In the genomic region with DNA sequence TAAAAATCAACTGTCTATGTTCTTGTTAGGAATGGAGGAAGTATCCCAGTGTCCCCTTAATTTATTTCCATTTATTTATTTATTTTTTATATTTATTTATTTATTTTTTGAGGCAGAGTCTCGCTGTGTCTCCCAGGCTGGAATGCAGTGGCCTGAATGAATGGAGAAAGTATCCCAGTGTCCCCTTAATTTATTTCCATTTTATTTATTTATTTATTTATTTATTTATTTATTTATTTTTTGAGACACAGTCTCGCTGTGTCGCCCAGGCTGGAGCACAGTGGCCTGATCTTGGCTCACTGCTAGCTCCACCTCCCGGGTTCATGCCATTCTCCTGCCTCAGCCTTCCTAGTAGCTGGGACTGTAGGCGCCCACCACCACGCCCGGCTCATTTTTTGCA, we compare ENCODE assay signal across 35 cellular contexts. TPM values are rescaled to one million over a fixed set of nuclear protein-coding genes. Genes with fewer than 3 reads are reported as not detected.
DNase-seq lines count a peak whose midpoint lies in the region; ATAC-seq, FAIRE-seq and TF ChIP-seq lines count a peak whose summit lies in the region.
"Had no signal": no experiment of that assay in that cellular context is flagged by ENCODE, and none has a peak within 500 bp of the region (broad histone marks: within the 10 kb centered on the region; RNA-seq: fewer than 3 reads in every experiment).

No MANE protein-coding gene starts in this region.

- WGBS in A549 (ENCODE audit: missing lambda C conversion rate) = 93% methylated on average over 7 of the region's 7 CpGs
- WGBS in body of pancreas, 2 donors = 95 to 96% methylated on average over 7 of the region's 7 CpGs

- no peaks in the 10 kb centered on the region for H3K27me3 ChIP-seq in body of pancreas
- H3K27me3 ChIP-seq: BE2C; BLaER1; BLaER1 treated with 17β-estradiol and CSF1 and Interleukin-3, amounts not matched to agents 10 nM and 100 nM had no signal

- H3K36me3 ChIP-seq in HEK293 (ENCODE audit: control insufficient read depth in 2 of 2, insufficient read depth in 1 of 2, low read length in 2 of 2) (peaks cover 27 to 61% of the 10 kb centered on the region in 2 experiments), body of pancreas (replicated peaks in 1 of 2; ENCODE audit: insufficient read depth in 1 of 2, low read depth in 2 of 2) (peaks cover 0 to 2% of the 10 kb centered on the region in 2 donors)
- H3K36me3 ChIP-seq: BE2C had no signal

- CTCF ChIA-PET in A549 (lab: Yijun Ruan, JAX) (no interaction called here), HEK293 (lab: Yijun Ruan, JAX) (interaction anchor here (0.7 to 2.5 kb wide), 2 partner anchors 46 to 467 kb away, joined by 3 to 8 read pairs; no protein-coding TSS in a partner anchor), WTC11 (lab: Charles Lee) (no interaction called here)

- TF ChIP-seq CTCF in A549 (IDR thresholded peaks at IDR 0.05) (no peak), HEK293 (tag by site-specific recombination; IDR thresholded peaks at IDR 0.05) (no peak), WTC11 (IDR thresholded peaks at IDR 0.05) (no peak), body of pancreas (IDR thresholded peaks at IDR 0.05) (no peak)

- H3K27ac ChIP-seq in A549 = no peak overlapping the region
- no peak overlapping the region for H3K27ac ChIP-seq in HEK293 (ENCODE audit: extremely low read depth, low read depth, low read length)
- no peak overlapping the region for H3K27ac ChIP-seq in body of pancreas
- H3K27ac ChIP-seq: 22Rv1; BLaER1; BLaER1 treated with 17β-estradiol and CSF1 and Interleukin-3, amounts not matched to agents 10 nM and 100 nM; C4-2B had no signal

- H3K27me3 Mint-ChIP-seq in WTC11 (ENCODE audit: low read depth) = no peaks in the 10 kb centered on the region
- H3K27me3 Mint-ChIP-seq: B cell; CD4-positive, alpha-beta memory T cell; CD4-positive, alpha-beta T cell; CD4-positive, CD25-positive, alpha-beta regulatory T cell; CD8-positive, alpha-beta memory T cell had no signal

- H3K4me1 Mint-ChIP-seq in WTC11 = no peaks in the 10 kb centered on the region
- H3K4me1 Mint-ChIP-seq: B cell; CD14-positive monocyte; CD8-positive, alpha-beta memory T cell had no signal

- no peak overlapping the region for H3K4me3 Mint-ChIP-seq in WTC11
- H3K4me3 Mint-ChIP-seq: B cell; CD14-positive monocyte; CD4-positive, alpha-beta memory T cell; CD4-positive, alpha-beta T cell; CD4-positive, CD25-positive, alpha-beta regulatory T cell; CD8-positive, alpha-beta memory T cell; CD8-positive, alpha-beta T cell had no signal

- H3K9me3 ChIP-seq in A549 = no peaks in the 10 kb centered on the region
- no peaks in the 10 kb centered on the region for H3K9me3 ChIP-seq in HEK293 (ENCODE audit: control insufficient read depth, insufficient read depth, low read depth, low read length)
- no peaks in the 10 kb centered on the region for H3K9me3 ChIP-seq in body of pancreas
- H3K9me3 ChIP-seq: BE2C; BLaER1; BLaER1 treated with 17β-estradiol and CSF1 and Interleukin-3, amounts not matched to agents 10 nM and 100 nM; Caco-2 had no signal

- no peak for ATAC-seq in A549
- no peak for ATAC-seq in WTC11
- no peak for ATAC-seq in HG02763 (IDR thresholded peaks at IDR 0.05; ENCODE audit: unreplicated experiment)
- ATAC-seq in body of pancreas = no peak
- no peak for ATAC-seq in GM18517 (IDR thresholded peaks at IDR 0.05; ENCODE audit: unreplicated experiment)
- ATAC-seq: CD8-positive, alpha-beta T cell had no signal

- no peak for DNase-seq in A549 (ENCODE audit: low read depth in 1 of 2, low spot score in 1 of 2)
- DNase-seq in WTC11 (ENCODE audit: low spot score) = no peak
- no peak for DNase-seq in body of pancreas
- DNase-seq in NCI-H2227 treated with DMSO at 0.1 percent for 48 hours (lab: John Stamatoyannopoulos, UW) = no peak
- DNase-seq: 8988T; ACHN; AML-193; BE2C; C1 segment of cervical spinal cord; Caco-2; Calu3; CD4-positive, alpha-beta memory T cell; CD4-positive, alpha-beta T cell; CD4-positive, CD25-positive, alpha-beta regulatory T cell; CD8-positive, alpha-beta memory T cell; CD8-positive, alpha-beta T cell; COR-L47; DMS 273 treated with DMSO at 0.1 percent for 48 hours; DMS153; DMS53; DMS79; DMS79 treated with DMSO at 0.1 percent for 48 hours; DND-41; EL had no signal

- H3K4me2 ChIP-seq in A549 = no peak overlapping the region
- H3K4me2 ChIP-seq: BLaER1; BLaER1 treated with 17β-estradiol and CSF1 and Interleukin-3, amounts not matched to agents 10 nM and 100 nM had no signal

- peaks cover 38% of the 10 kb centered on the region for H3K36me3 Mint-ChIP-seq in WTC11

- no peaks in the 10 kb centered on the region for H3K9me3 Mint-ChIP-seq in WTC11
- H3K9me3 Mint-ChIP-seq: CD14-positive monocyte; CD4-positive, alpha-beta memory T cell; CD4-positive, alpha-beta T cell; CD8-positive, alpha-beta memory T cell; CD8-positive, alpha-beta T cell had no signal

- H3K27ac Mint-ChIP-seq in WTC11 = no peak overlapping the region
- H3K27ac Mint-ChIP-seq: B cell; CD14-positive monocyte; CD4-positive, alpha-beta memory T cell; CD4-positive, alpha-beta T cell; CD4-positive, CD25-positive, alpha-beta regulatory T cell; CD8-positive, alpha-beta memory T cell; CD8-positive, alpha-beta T cell had no signal

- TF ChIP-seq POLR2A in A549 (IDR thresholded peaks at IDR 0.05; ENCODE audit: low read length) (no peak), body of pancreas (IDR thresholded peaks at IDR 0.05) (no peak)

- TF ChIP-seq RAD21 in A549 (conservative IDR thresholded peaks at IDR 0.05 in 1 of 2, IDR thresholded peaks at IDR 0.05 in 1 of 2) = no peak

- POLR2A ChIA-PET in A549 (lab: Yijun Ruan, JAX) = no interaction called here
- POLR2A ChIA-PET in HEK293 (lab: Yijun Ruan, JAX) = no interaction called here
- POLR2A ChIA-PET in WTC11 (lab: Charles Lee) = no interaction called here

- FAIRE-seq in A549 (lab: Jason Lieb, UNC) (no peak), G401.6 (lab: Jason Lieb, UNC) (peak; percentile 33)
- FAIRE-seq: D721Med had no signal

- no peak overlapping the region for H3K4me3 ChIP-seq in A549
- no peak overlapping the region for H3K4me3 ChIP-seq in HEK293 (ENCODE audit: low read depth, low read length)
- H3K4me3 ChIP-seq in body of pancreas = no peak overlapping the region
- H3K4me3 ChIP-seq: BLaER1; BLaER1 treated with 17β-estradiol and CSF1 and Interleukin-3, amounts not matched to agents 10 nM and 100 nM had no signal

- TF ChIP-seq EP300 in A549 (IDR thresholded peaks at IDR 0.05) = no peak

- 0 out of 3 replicates have a peak, but pooled peaks cover 3% of the 10 kb centered on the region for H3K4me1 ChIP-seq in A549
- no peaks in the 10 kb centered on the region for H3K4me1 ChIP-seq in HEK293 (ENCODE audit: control insufficient read depth, insufficient read depth, low read length)
- no peaks in the 10 kb centered on the region for H3K4me1 ChIP-seq in body of pancreas
- H3K4me1 ChIP-seq: BE2C, BLaER1, Caco-2 had no signal

- intact Hi-C loops in body of pancreas (cut with DNase I) = no loop called here

TF ChIP-seq in A549, 52 proteins besides CTCF, POLR2A, EP300 and RAD21:
- peak; percentile 8; the same call in 1 of the 2 replicates for TF ChIP-seq ZC3H11A (IDR thresholded peaks at IDR 0.05)
- TF ChIP-seq MAFK (IDR thresholded peaks at IDR 0.05; ENCODE audit: partially characterized antibody) = no peak

TF ChIP-seq in HEK293, 187 proteins besides CTCF, POLR2A, EP300 and RAD21 (continues in another document):
- TF ChIP-seq ELK4 (IDR thresholded peaks at IDR 0.05; ENCODE audit: borderline replicate concordance, low read depth, low read length) (no peak), SP2 (tag by site-specific recombination; IDR thresholded peaks at IDR 0.05) (no peak), TRIM28 (IDR thresholded peaks at IDR 0.05; ENCODE audit: borderline replicate concordance, low read length) (no peak), PRDM1 (tag by site-specific recombination; IDR thresholded peaks at IDR 0.05) (no peak), ZBTB21 (tag by site-specific recombination; IDR thresholded peaks at IDR 0.05) (no peak), GLIS1 (tag by site-specific recombination; IDR thresholded peaks at IDR 0.05) (no peak), ZNF426 (tag by site-specific recombination; IDR thresholded peaks at IDR 0.05) (peak; percentile 83), ZNF248 (tag by site-specific recombination; IDR thresholded peaks at IDR 0.05) (no peak)

TF ChIP-seq in WTC11, 78 proteins besides CTCF, POLR2A, EP300 and RAD21:
- TF ChIP-seq ZNF317 (CRISPR knock-in tag; IDR thresholded peaks at IDR 0.05; ENCODE audit: borderline replicate concordance, low read depth) = no peak
- TF ChIP-seq HMGA2 (CRISPR knock-in tag; IDR thresholded peaks at IDR 0.05) = peak; percentile 41; the same call in 1 of the 2 replicates
TF ChIP-seq in WTC11: peak in this region for 1.

RNA-seq across cellular contexts. Expression of gene MIB1, which starts 34.1 kb away (rescaled TPM):
- 20.3 and 22.2 TPM in 2 replicates for polyA plus RNA-seq in A549 (2011; rRNA removed)
- 1.8 and 2.0 TPM in 2 replicates for polyA plus RNA-seq in A549 (2012; cell fraction: cytosol; rRNA removed)
- 1.5 and 2.3 TPM in 2 replicates for polyA plus RNA-seq in A549 (2012; cell fraction: nucleus; rRNA removed)
- 8.4 to 9.7 TPM (median 9.6 TPM) in 3 replicates for polyA plus RNA-seq in A549 (2017; fragmentation: RNase III; extraction: RNeasy Plus Mini Kit Qiagen cat#74134 plus additional on column Dnase treatment)
- polyA minus RNA-seq in A549 (2011; rRNA and poly(A)+ RNA removed) = 51.8 and 53.5 TPM in 2 replicates
- 57.6 to 63.9 TPM (median 58.8 TPM) in 3 replicates for total RNA-seq in WTC11 (2021)
- total RNA-seq in body of pancreas = 10 to 100 TPM; 13.8 to 18.7 TPM
